8 cellular contexts compared by ENCODE assay signal in the genomic region with DNA sequence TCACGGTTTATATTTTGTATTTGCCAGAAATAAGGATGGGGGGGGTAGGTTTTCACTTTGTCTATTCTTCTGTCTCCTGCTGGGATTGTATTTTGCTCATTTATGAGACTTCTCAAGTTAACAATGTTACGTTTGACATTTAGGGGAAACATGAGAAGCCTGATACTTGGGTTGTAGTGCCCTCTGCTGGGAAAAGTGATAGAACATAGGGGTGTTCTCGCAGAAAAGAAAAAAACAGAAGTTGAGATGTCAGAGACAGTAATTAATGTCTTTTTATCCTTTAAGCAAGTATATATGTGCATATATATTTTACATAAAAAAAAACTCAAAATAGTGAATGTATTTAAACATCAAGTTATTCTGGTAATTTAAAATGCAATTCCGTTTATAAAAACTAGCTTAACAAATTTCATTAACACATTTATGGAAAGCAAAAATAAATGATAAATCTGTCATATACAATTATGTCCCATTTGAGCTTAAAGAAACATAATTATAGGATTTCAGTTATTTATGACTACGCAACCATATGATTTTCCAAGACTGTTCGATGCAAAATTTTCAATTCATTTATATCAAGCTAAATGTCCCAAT. TPM values are rescaled to one million over a fixed set of nuclear protein-coding genes. Genes with fewer than 3 reads are reported as not detected.
A peak's percentile ranks its signal among the peaks of the same experiment; 100 is the strongest.
DNase-seq lines count a peak whose midpoint lies in the region; ATAC-seq and TF ChIP-seq lines count a peak whose summit lies in the region.

No MANE protein-coding gene starts in this region.

- H3K9me3 Mint-ChIP-seq in activated T-cell treated with anti-CD3 and anti-CD28 coated beads, Interleukin-2, amount 50 U/mL, for 4 hours, result no peaks in the 10 kb centered on the region

- H3K4me3 ChIP-seq in cardiac fibroblast (replicated peaks in 1 of 2; ENCODE audit: low read depth in 2 of 2, low read length in 2 of 2), result no peak overlapping the region

- H3K36me3 Mint-ChIP-seq in activated T-cell treated with anti-CD3 and anti-CD28 coated beads, Interleukin-2, amount 50 U/mL, for 4 hours (ENCODE audit: insufficient read depth), result no peaks in the 10 kb centered on the region

- in situ Hi-C loops in KBM-7 (cut with MboI; ENCODE audit: low pct_unique_long_range_greater_than_20kb, low sequenced_read_pairs), result no loop called here

- H3K4me1 Mint-ChIP-seq in activated T-cell treated with anti-CD3 and anti-CD28 coated beads, Interleukin-2, amount 50 U/mL, for 4 hours (ENCODE audit: low read depth), result no peaks in the 10 kb centered on the region

- TF ChIP-seq CTCF in cardiac fibroblast (IDR thresholded peaks at IDR 0.05; ENCODE audit: low read depth, low read length), result peak; percentile 67

- no peak for ATAC-seq in activated T-cell treated with anti-CD3 and anti-CD28 coated beads, Interleukin-2, amount 50 U/mL, for 4 hours
- ATAC-seq in GM21423 (IDR thresholded peaks at IDR 0.05; ENCODE audit: unreplicated experiment), result peak; percentile 63

- DNase-seq in activated T-cell treated with anti-CD3 and anti-CD28 coated beads for 24 hours (ENCODE audit: low read depth) (peak; percentile 11), KBM-7 (peak; percentile 86), OCI-M1 (lab: John Stamatoyannopoulos, UW) (peak; percentile 93), cardiac fibroblast (ENCODE audit: low read depth in 2 of 2) (peak; percentile 71 to 78), medulla oblongata (ENCODE audit: extremely low spot score) (peak; percentile 83), NK-92 (lab: John Stamatoyannopoulos, UW; ENCODE audit: unreplicated experiment) (no peak)
- no peak for DNase-seq in activated T-cell treated with anti-CD3 and anti-CD28 coated beads, Interleukin-2, amount 50 U/mL, for 4 hours

- no peak overlapping the region for H3K4me3 Mint-ChIP-seq in activated T-cell treated with anti-CD3 and anti-CD28 coated beads, Interleukin-2, amount 50 U/mL, for 4 hours

- peaks cover 6% of the 10 kb centered on the region for H3K27me3 Mint-ChIP-seq in activated T-cell treated with anti-CD3 and anti-CD28 coated beads, Interleukin-2, amount 50 U/mL, for 4 hours (ENCODE audit: low read depth)

RNA-seq across cellular contexts. Expression of a gene that starts 46.0 kb away (rescaled TPM):
- total RNA-seq in activated T-cell treated with anti-CD3 and anti-CD28 coated beads, Interleukin-2, amount 50 U/mL, for 4 hours, result not detected

Comparison
In these comparisons a context has a peak if more than half of its experiments do, and no peak if none do; other contexts are left out.
1. DNase-seq: peak in activated T-cell treated with anti-CD3 and anti-CD28 coated beads for 24 hours (single experiment), KBM-7 (single experiment), OCI-M1 (single experiment), cardiac fibroblast (2 of 2) and medulla oblongata (single experiment); none in activated T-cell treated with anti-CD3 and anti-CD28 coated beads, Interleukin-2, amount 50 U/mL, for 4 hours (single experiment) and NK-92 (single experiment).